8 cellular contexts compared by ENCODE assay signal in genomic region chr4:83509156-83509585, GRCh38. TPM values are rescaled to one million over a fixed set of nuclear protein-coding genes. Genes with fewer than 3 reads are reported as not detected.
A peak's percentile ranks its signal among the peaks of the same experiment; 100 is the strongest.
DNase-seq lines count a peak whose midpoint lies in the region; ATAC-seq and TF ChIP-seq lines count a peak whose summit lies in the region.
"Not testable (repeated sequence)": the region's sequence is repeated elsewhere in the genome, so short reads cannot be mapped to it uniquely, and the experiment has no call there.

No MANE protein-coding gene starts in this region.

- not testable (repeated sequence) for H3K36me3 ChIP-seq in lung (ENCODE audit: control insufficient read depth in 2 of 2, insufficient read depth in 2 of 2, low read length in 2 of 2)

- not testable (repeated sequence) for H3K4me3 Mint-ChIP-seq in activated T-helper 1 cell treated with anti-CD3 and anti-CD28 coated beads, Interleukin-12 subunit alpha, Interleukin-12 subunit beta, Interleukin-2, Interleukin-4 antibody, amounts not matched to agents 30 ng/mL and 10 ng/mL and 1 ng/mL, durations not matched to agents 14 hours and 24 hours and 36 hours

- not testable (repeated sequence) for H3K36me3 Mint-ChIP-seq in activated T-helper 1 cell treated with anti-CD3 and anti-CD28 coated beads, Interleukin-12 subunit alpha, Interleukin-12 subunit beta, Interleukin-2, Interleukin-4 antibody, amounts not matched to agents 30 ng/mL and 10 ng/mL and 1 ng/mL, durations not matched to agents 14 hours and 24 hours and 36 hours (ENCODE audit: low read depth)

- H3K27me3 ChIP-seq in lung (ENCODE audit: control insufficient read depth, insufficient read depth) = not testable (repeated sequence)

- not testable (repeated sequence) for H3K27ac Mint-ChIP-seq in activated T-helper 1 cell treated with anti-CD3 and anti-CD28 coated beads, Interleukin-12 subunit alpha, Interleukin-12 subunit beta, Interleukin-2, Interleukin-4 antibody, amounts not matched to agents 30 ng/mL and 10 ng/mL and 1 ng/mL, durations not matched to agents 14 hours and 24 hours and 36 hours

- H3K4me1 ChIP-seq in lung (ENCODE audit: control insufficient read depth in 2 of 2, insufficient read depth in 2 of 2, low read length in 2 of 2) = not testable (repeated sequence)

- H3K27ac ChIP-seq in lung (ENCODE audit: low read depth in 1 of 2, low read length in 1 of 2) = not testable (repeated sequence)

- not testable (repeated sequence) for H3K9me3 Mint-ChIP-seq in activated T-helper 1 cell treated with anti-CD3 and anti-CD28 coated beads, Interleukin-12 subunit alpha, Interleukin-12 subunit beta, Interleukin-2, Interleukin-4 antibody, amounts not matched to agents 30 ng/mL and 10 ng/mL and 1 ng/mL, durations not matched to agents 14 hours and 24 hours and 36 hours

- not testable (repeated sequence) for H3K4me1 Mint-ChIP-seq in activated T-helper 1 cell treated with anti-CD3 and anti-CD28 coated beads, Interleukin-12 subunit alpha, Interleukin-12 subunit beta, Interleukin-2, Interleukin-4 antibody, amounts not matched to agents 30 ng/mL and 10 ng/mL and 1 ng/mL, durations not matched to agents 14 hours and 24 hours and 36 hours (ENCODE audit: low read depth)

- H3K27me3 Mint-ChIP-seq in activated T-helper 1 cell treated with anti-CD3 and anti-CD28 coated beads, Interleukin-12 subunit alpha, Interleukin-12 subunit beta, Interleukin-2, Interleukin-4 antibody, amounts not matched to agents 30 ng/mL and 10 ng/mL and 1 ng/mL, durations not matched to agents 14 hours and 24 hours and 36 hours (ENCODE audit: insufficient read depth) = not testable (repeated sequence)

- not testable (repeated sequence) for ATAC-seq in lung (ENCODE audit: insufficient read depth, low FRiP score)

- DNase-seq in Ammon's horn (ENCODE audit: low spot score) (peak; percentile 11), GM19238 (ENCODE audit: insufficient read length, low spot score) (peak; percentile 12), NCI-H1105 (lab: John Stamatoyannopoulos, UW) (peak; percentile 14), SKM-1 treated with dmso at 0.1 percent for 144 hours (lab: John Stamatoyannopoulos, UW; ENCODE audit: unreplicated experiment) (peak; percentile 78), lung (ENCODE audit: low spot score) (peak; percentile 78)
- peak; percentile 46 for DNase-seq in activated T-helper 1 cell treated with anti-CD3 and anti-CD28 coated beads, Interleukin-12 subunit alpha, Interleukin-12 subunit beta, Interleukin-2, Interleukin-4 antibody, amounts not matched to agents 30 ng/mL and 10 ng/mL and 1 ng/mL, durations not matched to agents 14 hours and 24 hours and 36 hours (ENCODE audit: low spot score)
- not testable (repeated sequence) for DNase-seq in epithelial cell of proximal tubule (ENCODE audit: low read depth)
- peak; percentile 65 to 67 for DNase-seq in stimulated activated CD4-positive, alpha-beta T cell treated with anti-CD3 and anti-CD28 coated beads, Interleukin-2, amount 100 ng/mL, for 48 hours

- intact Hi-C loops in activated T-helper 1 cell treated with anti-CD3 and anti-CD28 coated beads, Interleukin-12 subunit alpha, Interleukin-12 subunit beta, Interleukin-2, Interleukin-4 antibody, amounts not matched to agents 30 ng/mL and 10 ng/mL and 1 ng/mL, durations not matched to agents 14 hours and 24 hours and 36 hours (cut with micrococcal nuclease) = loop anchor here (1.0 to 5.0 kb wide), 4 partner anchors 18 to 131 kb away; no protein-coding TSS in a partner anchor

- WGBS in lung, 2 donors = 66 to 72% methylated on average over 3 of the region's 3 CpGs

- not testable (repeated sequence) for H3K4me3 ChIP-seq in epithelial cell of proximal tubule (ENCODE audit: low read depth, low read length); lung

- TF ChIP-seq CTCF in epithelial cell of proximal tubule (conservative IDR thresholded peaks at IDR 0.05; ENCODE audit: low read depth, low read length) = peak; percentile 79
- peak; percentile 46 for TF ChIP-seq CTCF in lung (IDR thresholded peaks at IDR 0.05; ENCODE audit: control extremely low read depth, extremely low read depth)

- not testable (repeated sequence) for H3K9me3 ChIP-seq in lung (ENCODE audit: control insufficient read depth in 2 of 2, insufficient read depth in 1 of 2, low read length in 1 of 2)

RNA-seq across cellular contexts. Expression of gene ABRAXAS1, which starts 24.3 kb away (rescaled TPM):
- 11.0 and 11.3 TPM in 2 replicates for total RNA-seq in activated T-helper 1 cell treated with anti-CD3 and anti-CD28 coated beads, Interleukin-12 subunit alpha, Interleukin-12 subunit beta, Interleukin-2, Interleukin-4 antibody, amounts not matched to agents 30 ng/mL and 10 ng/mL and 1 ng/mL, durations not matched to agents 14 hours and 24 hours and 36 hours
- 11.3 and 11.9 TPM in 2 replicates for total RNA-seq in epithelial cell of proximal tubule
- total RNA-seq in lung = 10 to 100 TPM in 1 of 2 donors, 1 to 10 TPM in 1; 9.4 to 23.4 TPM
- 1 to 10 TPM; 4.3 to 5.0 TPM for polyA plus RNA-seq in lung

RNA-seq across cellular contexts. Expression of gene GPAT3, which starts 26.7 kb away (rescaled TPM):
- 5.7 and 6.6 TPM in 2 replicates for total RNA-seq in activated T-helper 1 cell treated with anti-CD3 and anti-CD28 coated beads, Interleukin-12 subunit alpha, Interleukin-12 subunit beta, Interleukin-2, Interleukin-4 antibody, amounts not matched to agents 30 ng/mL and 10 ng/mL and 1 ng/mL, durations not matched to agents 14 hours and 24 hours and 36 hours
- total RNA-seq in epithelial cell of proximal tubule (26.4 and 45.9 TPM in 2 replicates), lung (10 to 100 TPM in 1 of 2 donors, 1 to 10 TPM in 1; 8.6 to 11.6 TPM)
- 1 to 10 TPM; 2.5 to 6.6 TPM for polyA plus RNA-seq in lung

RNA-seq across cellular contexts. Expression of gene MRPS18C, which starts 53.3 kb away (rescaled TPM):
- total RNA-seq in activated T-helper 1 cell treated with anti-CD3 and anti-CD28 coated beads, Interleukin-12 subunit alpha, Interleukin-12 subunit beta, Interleukin-2, Interleukin-4 antibody, amounts not matched to agents 30 ng/mL and 10 ng/mL and 1 ng/mL, durations not matched to agents 14 hours and 24 hours and 36 hours = 76.8 and 80.3 TPM in 2 replicates
- 19.0 and 32.1 TPM in 2 replicates for total RNA-seq in epithelial cell of proximal tubule
- total RNA-seq in lung = 10 to 100 TPM; 21.2 to 43.1 TPM
- 10 to 100 TPM; 35.4 to 47.4 TPM for polyA plus RNA-seq in lung

RNA-seq across cellular contexts. Expression of gene HELQ, which starts 53.5 kb away (rescaled TPM):
- 8.8 and 9.7 TPM in 2 replicates for total RNA-seq in activated T-helper 1 cell treated with anti-CD3 and anti-CD28 coated beads, Interleukin-12 subunit alpha, Interleukin-12 subunit beta, Interleukin-2, Interleukin-4 antibody, amounts not matched to agents 30 ng/mL and 10 ng/mL and 1 ng/mL, durations not matched to agents 14 hours and 24 hours and 36 hours
- 5.8 and 8.6 TPM in 2 replicates for total RNA-seq in epithelial cell of proximal tubule
- 10 to 100 TPM; 17.6 to 22.0 TPM for total RNA-seq in lung
- 1 to 10 TPM; 5.2 to 8.1 TPM for polyA plus RNA-seq in lung
